In genomic region chr15:83206387-83206970, GRCh38 we compare ENCODE assay signal across 8 cellular contexts. TPM values are rescaled to one million over a fixed set of nuclear protein-coding genes. Genes with fewer than 3 reads are reported as not detected.
A peak's percentile ranks its signal among the peaks of the same experiment; 100 is the strongest.
DNase-seq lines count a peak whose midpoint lies in the region; TF ChIP-seq lines count a peak whose summit lies in the region.

No MANE protein-coding gene starts in this region.

- DNase-seq in DMS53 (lab: John Stamatoyannopoulos, UW) (peak; percentile 56), DMS53 treated with DMSO at 0.1 percent for 48 hours (lab: John Stamatoyannopoulos, UW; ENCODE audit: unreplicated experiment) (no peak), Peyer's patch (no peak), DMS79 treated with DMSO at 0.1 percent for 48 hours (lab: John Stamatoyannopoulos, UW) (no peak), DMS153 treated with DMSO at 0.1 percent for 48 hours (lab: John Stamatoyannopoulos, UW; ENCODE audit: unreplicated experiment) (no peak), NCI-H1930 (lab: John Stamatoyannopoulos, UW) (no peak)

- no peak for TF ChIP-seq POLR2A in Peyer's patch (IDR thresholded peaks at IDR 0.05)

- peaks cover 0 to 5% of the 10 kb centered on the region in 2 donors for H3K27me3 ChIP-seq in Peyer's patch
- no peaks in the 10 kb centered on the region for H3K27me3 ChIP-seq in ectodermal cell (ENCODE audit: control insufficient read depth, insufficient read depth, low read length, poor library complexity, severe bottlenecking)
- H3K27me3 ChIP-seq in mononuclear cell (ENCODE audit: insufficient read depth, low read length) = peaks cover 33% of the 10 kb centered on the region

- H3K36me3 ChIP-seq in Peyer's patch (no peaks in the 10 kb centered on the region), ectodermal cell (ENCODE audit: control insufficient read depth, insufficient read depth, low read length) (no peaks in the 10 kb centered on the region)

- H3K4me1 ChIP-seq in Peyer's patch = peaks cover 0 to 7% (median 0%) of the 10 kb centered on the region in 4 donors
- peaks cover 15% of the 10 kb centered on the region for H3K4me1 ChIP-seq in ectodermal cell (ENCODE audit: control insufficient read depth, insufficient read depth, low read length)
- H3K4me1 ChIP-seq in mononuclear cell (ENCODE audit: insufficient read depth, low read length) = peaks cover 12% of the 10 kb centered on the region

- no peak for TF ChIP-seq CTCF in Peyer's patch (IDR thresholded peaks at IDR 0.05)

- H3K4me3 ChIP-seq in Peyer's patch (peak overlapping the region; percentile 56 to 81 (median 70)), ectodermal cell (ENCODE audit: insufficient read depth, low read depth, low read length) (peak overlapping the region; percentile 85), mononuclear cell (ENCODE audit: low read length) (peak overlapping the region; percentile 51)

- WGBS in ectodermal cell, 2 experiments = 0 to 1% methylated on average over 24 of the region's 24 CpGs

- H3K9me3 ChIP-seq in Peyer's patch = no peaks in the 10 kb centered on the region
- no peaks in the 10 kb centered on the region for H3K9me3 ChIP-seq in ectodermal cell (ENCODE audit: control insufficient read depth, low read length)
- no peaks in the 10 kb centered on the region for H3K9me3 ChIP-seq in mononuclear cell (ENCODE audit: low read depth, low read length)

- H3K27ac ChIP-seq in Peyer's patch (peak overlapping the region; percentile 67 to 87 (median 80)), ectodermal cell (ENCODE audit: insufficient read depth, low read depth, low read length, poor library complexity, severe bottlenecking) (no peak overlapping the region)

RNA-seq across cellular contexts. Expression of gene HDGFL3, which starts 1.1 kb away (rescaled TPM):
- total RNA-seq in Peyer's patch = 10 to 100 TPM in 3 of 4 donors, 1 to 10 TPM in 1; 4.0 to 23.1 (median 14.2) TPM
- 108 TPM for polyA plus RNA-seq in ectodermal cell (2013, experiment 1 of 4)
- 84.3 TPM for polyA plus RNA-seq in ectodermal cell (2013, experiment 2 of 4)
- 67.6 TPM for polyA plus RNA-seq in ectodermal cell (2013, experiment 3 of 4)
- polyA plus RNA-seq in ectodermal cell (2013, experiment 4 of 4) = 70.0 TPM
- total RNA-seq in mononuclear cell = 6.5 TPM
